Comparison of ENCODE assay signal across 8 cellular contexts in genomic region chr1:227728892-227729143, GRCh38. TPM values are rescaled to one million over a fixed set of nuclear protein-coding genes. Genes with fewer than 3 reads are reported as not detected.
A peak's percentile ranks its signal among the peaks of the same experiment; 100 is the strongest.
DNase-seq lines count a peak whose midpoint lies in the region; ATAC-seq and TF ChIP-seq lines count a peak whose summit lies in the region.

No MANE protein-coding gene starts in this region.

- H3K9me3 Mint-ChIP-seq in central memory CD8-positive, alpha-beta T cell: no peaks in the 10 kb centered on the region

- H3K36me3 Mint-ChIP-seq in central memory CD8-positive, alpha-beta T cell (ENCODE audit: insufficient read depth): peaks cover 8% of the 10 kb centered on the region

- H4K20me1 ChIP-seq in BLaER1: peaks cover 52% of the 10 kb centered on the region

- peaks cover 8% of the 10 kb centered on the region for H3K27me3 Mint-ChIP-seq in central memory CD8-positive, alpha-beta T cell

- H3K27ac Mint-ChIP-seq in central memory CD8-positive, alpha-beta T cell (ENCODE audit: low read depth): peak overlapping the region; percentile 74

- H3K27ac ChIP-seq in BLaER1: peak overlapping the region; percentile 58
- H3K27ac ChIP-seq in HL-60 (replicated peaks): no peak overlapping the region

- no peak for ATAC-seq in central memory CD8-positive, alpha-beta T cell (replicated peaks; ENCODE audit: extremely low read depth, poor library complexity, severe bottlenecking)
- no peak for ATAC-seq in HG02973 (IDR thresholded peaks at IDR 0.05; ENCODE audit: unreplicated experiment)

- H3K9me3 ChIP-seq in BLaER1 (peaks cover 3% of the 10 kb centered on the region), mononuclear cell (ENCODE audit: low read depth, low read length) (no peaks in the 10 kb centered on the region)

- H3K4me1 ChIP-seq in BLaER1 (peaks cover 44% of the 10 kb centered on the region), mononuclear cell (ENCODE audit: insufficient read depth, low read length) (peaks cover 18% of the 10 kb centered on the region)

- H3K4me2 ChIP-seq in BLaER1: peak overlapping the region; percentile 97

- H3K4me3 ChIP-seq in BLaER1 (peak overlapping the region; percentile 67), HL-60 (replicated peaks; ENCODE audit: insufficient read depth, low read length) (peak overlapping the region; percentile 21; the same call in 1 of the 2 replicates), mononuclear cell (ENCODE audit: low read length) (peak overlapping the region; percentile 29)

- H3K36me3 ChIP-seq in BLaER1: peaks cover 34% of the 10 kb centered on the region

- peak overlapping the region; percentile 78 for H3K9ac ChIP-seq in BLaER1

- no peaks in the 10 kb centered on the region for H3K27me3 ChIP-seq in BLaER1
- H3K27me3 ChIP-seq in HL-60 (ENCODE audit: insufficient read depth, poor library complexity, severe bottlenecking): no peaks in the 10 kb centered on the region
- H3K27me3 ChIP-seq in mononuclear cell (ENCODE audit: insufficient read depth, low read length): peaks cover 4% of the 10 kb centered on the region

- TF ChIP-seq CTCF in HL-60 (IDR thresholded peaks at IDR 0.05; ENCODE audit: insufficient read depth, low read length): no peak

- peaks cover 38% of the 10 kb centered on the region for H3K4me1 Mint-ChIP-seq in central memory CD8-positive, alpha-beta T cell

- H3K4me3 Mint-ChIP-seq in central memory CD8-positive, alpha-beta T cell: peak overlapping the region; percentile 79

- DNase-seq in HL-60 (ENCODE audit: low read depth in 1 of 2, low spot score in 1 of 2) (no peak), ecto neural progenitor cell (ENCODE audit: low spot score) (no peak), activated gamma-delta T cell (lab: John Stamatoyannopoulos, UW) (no peak), NCI-H446 (lab: John Stamatoyannopoulos, UW) (no peak)
- DNase-seq in central memory CD8-positive, alpha-beta T cell (ENCODE audit: low spot score in 2 of 2): no peak

RNA-seq across cellular contexts. Expression of gene JMJD4, which starts 6.3 kb away (rescaled TPM):
- 10.5 TPM for total RNA-seq in mononuclear cell

RNA-seq across cellular contexts. Expression of gene SNAP47, which starts 6.4 kb away (rescaled TPM):
- 18.1 TPM for total RNA-seq in mononuclear cell
